ENCODE assay signal across 8 cellular contexts in the genomic region with DNA sequence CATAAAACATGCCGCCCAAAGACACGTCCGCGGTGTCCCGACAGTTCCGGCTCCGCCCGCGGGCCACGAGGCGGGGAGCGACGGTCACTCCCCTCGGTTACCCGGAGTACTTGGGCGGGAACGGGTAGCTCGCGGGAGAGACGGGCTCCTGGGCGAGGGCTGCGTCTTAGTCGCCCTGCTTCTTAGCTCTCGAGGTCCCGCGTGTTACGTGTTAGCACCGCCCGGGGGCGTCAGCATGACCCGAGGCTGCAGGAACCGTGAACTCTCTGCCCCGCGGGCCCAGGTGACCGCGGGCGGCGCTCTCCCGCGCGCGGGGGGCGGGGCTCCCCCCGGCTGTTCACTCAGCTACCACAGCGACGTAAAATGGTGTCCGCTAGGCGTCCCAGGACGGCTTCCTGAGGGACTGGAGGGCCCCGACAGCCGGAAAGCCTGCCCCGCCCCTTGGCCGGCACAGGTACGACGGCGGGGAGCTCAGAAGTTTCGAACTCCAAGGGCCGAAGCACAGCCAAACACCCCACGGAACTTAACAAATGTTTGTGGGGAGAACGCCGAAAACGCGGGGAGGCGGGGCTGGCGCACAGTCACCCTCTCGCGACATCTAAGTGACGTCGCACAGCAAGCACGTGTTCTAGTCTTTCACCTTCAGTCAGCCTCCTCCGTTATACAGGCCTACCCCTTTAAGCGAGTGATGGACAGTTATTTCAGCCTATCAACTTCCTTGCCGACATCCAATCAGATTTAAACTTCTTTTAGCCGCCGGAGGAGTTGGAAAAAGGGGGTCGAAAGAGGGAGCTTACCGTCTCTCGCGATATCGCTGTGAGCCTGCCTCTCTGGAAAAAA. TPM values are rescaled to one million over a fixed set of nuclear protein-coding genes. Genes with fewer than 3 reads are reported as not detected.
A peak's percentile ranks its signal among the peaks of the same experiment; 100 is the strongest.
DNase-seq lines count a peak whose midpoint lies in the region; ATAC-seq, FAIRE-seq and TF ChIP-seq lines count a peak whose summit lies in the region.

No MANE protein-coding gene starts in this region.

- no peaks in the 10 kb centered on the region for H3K9me3 ChIP-seq in keratinocyte (ENCODE audit: control insufficient read depth, low read depth, low read length)

- H3K27ac ChIP-seq in keratinocyte (ENCODE audit: control insufficient read depth, insufficient read depth, low read length), result peak overlapping the region; percentile 94

- peak overlapping the region; percentile 84 for H3K4me3 ChIP-seq in AG04449 (ENCODE audit: low read depth, low read length)
- peak overlapping the region; percentile 83 for H3K4me3 ChIP-seq in WI38 (ENCODE audit: low read depth, low read length)
- H3K4me3 ChIP-seq in bronchial epithelial cell (ENCODE audit: low read depth, low read length), result peak overlapping the region; percentile 69
- H3K4me3 ChIP-seq in keratinocyte (ENCODE audit: control insufficient read depth in 2 of 3, extremely low read depth in 1 of 3, insufficient read depth in 2 of 3, low read depth in 1 of 3, low read length in 3 of 3), result peak overlapping the region; percentile 86 to 98 (median 93)

- H3K4me1 ChIP-seq in keratinocyte (ENCODE audit: control insufficient read depth, extremely low read depth, insufficient read depth, low read length), result peaks cover 30% of the 10 kb centered on the region

- TF ChIP-seq CTCF in AG04449 (IDR thresholded peaks at IDR 0.05; ENCODE audit: insufficient read depth, low read length, missing control alignments) (peak; percentile 50), WI38 (IDR thresholded peaks at IDR 0.05; ENCODE audit: low read depth, low read length) (peak; percentile 59), bronchial epithelial cell (IDR thresholded peaks at IDR 0.05; ENCODE audit: insufficient read depth, low read length, severe bottlenecking) (peak; percentile 63), keratinocyte (optimal IDR thresholded peaks at IDR 0.05 in 1 of 3, IDR thresholded peaks at IDR 0.05 in 1 of 3, conservative IDR thresholded peaks at IDR 0.05 in 1 of 3; ENCODE audit: extremely low read depth in 1 of 3, insufficient read depth in 2 of 3, low read length in 3 of 3) (peak in 2 of 3 experiments; percentile 30 to 63)

- peaks cover 41% of the 10 kb centered on the region for H3K79me2 ChIP-seq in keratinocyte (ENCODE audit: control insufficient read depth, insufficient read depth, low read length)

- H3K36me3 ChIP-seq in bronchial epithelial cell (ENCODE audit: control insufficient read depth, insufficient read depth, low read length) (peaks cover 15% of the 10 kb centered on the region), keratinocyte (ENCODE audit: control insufficient read depth in 2 of 2, extremely low read depth in 1 of 2, insufficient read depth in 2 of 2, low read length in 2 of 2) (peaks cover 9 to 17% of the 10 kb centered on the region in 2 experiments)

- DNase-seq in AG04449 (ENCODE audit: low read depth, low spot score) (no peak), NCI-H2196 treated with DMSO at 0.1 percent for 48 hours (lab: John Stamatoyannopoulos, UW; ENCODE audit: unreplicated experiment) (peak; percentile 100), bronchial epithelial cell (ENCODE audit: low read depth) (no peak), keratinocyte (ENCODE audit: low read depth, low spot score) (peak; percentile 99)
- peak; percentile 85 to 88 for DNase-seq in stimulated activated CD4-positive, alpha-beta T cell treated with anti-CD3 and anti-CD28 coated beads, Interleukin-15, amount 100 ng/mL, for 1 hour (ENCODE audit: low read depth in 1 of 2, low spot score in 1 of 2)

- H2AFZ ChIP-seq in keratinocyte (ENCODE audit: control insufficient read depth, low read length), result peak overlapping the region; percentile 95

- peaks cover 4% of the 10 kb centered on the region for H3K9me1 ChIP-seq in keratinocyte (ENCODE audit: control insufficient read depth, extremely low read depth, insufficient read depth, low read length)

- POLR2A ChIA-PET in AG04449 (lab: Yijun Ruan, JAX), result interaction anchor here (0.7 to 1.4 kb wide), 12 partner anchors 10 to 131 kb away, joined by 3 to 6 read pairs (median 4); partner anchors contain the start of gene KCNC4

- peak overlapping the region; percentile 99 for H3K4me2 ChIP-seq in keratinocyte (ENCODE audit: control insufficient read depth, extremely low read depth, insufficient read depth, low read depth, low read length)

- H3K27me3 ChIP-seq in bronchial epithelial cell (ENCODE audit: control insufficient read depth, insufficient read depth, low read length), result no peaks in the 10 kb centered on the region
- no peaks in the 10 kb centered on the region for H3K27me3 ChIP-seq in keratinocyte (ENCODE audit: control insufficient read depth, extremely low read depth, insufficient read depth, low read length)

- peaks cover 4% of the 10 kb centered on the region for H4K20me1 ChIP-seq in keratinocyte (ENCODE audit: control insufficient read depth, extremely low read depth, insufficient read depth, low read length)

- peak overlapping the region; percentile 94 for H3K9ac ChIP-seq in keratinocyte (ENCODE audit: control insufficient read depth, extremely low read depth, insufficient read depth, low read length)

- peak; percentile 75 for ATAC-seq in GM18909 (IDR thresholded peaks at IDR 0.05; ENCODE audit: poor library complexity, unreplicated experiment)
- peak; percentile 56 for ATAC-seq in HG03139 (IDR thresholded peaks at IDR 0.05; ENCODE audit: unreplicated experiment)

- peak; percentile 77 for FAIRE-seq in bronchial epithelial cell (lab: Jason Lieb, UNC)
- FAIRE-seq in keratinocyte (lab: Jason Lieb, UNC), result no peak

- CTCF ChIA-PET in AG04449 (lab: Yijun Ruan, JAX), result interaction anchor here (0.7 to 11.4 kb wide), 24 partner anchors 10 to 205 kb away, joined by 3 to 150 read pairs (median 6); partner anchors contain the start of genes KCNC4 and SLC16A4

- dilution Hi-C loops in keratinocyte (cut with MboI; ENCODE audit: extremely low pct_ligation_motif_present, low sequenced_read_pairs), result no loop called here

RNA-seq across cellular contexts. Expression of gene RBM15, which starts 0.8 kb away (rescaled TPM):
- total RNA-seq in bronchial epithelial cell, result 33.4 and 37.1 TPM in 2 replicates
- 10.0 to 13.8 TPM (median 10.7 TPM) in 3 replicates for polyA plus RNA-seq in keratinocyte
- 5.9 TPM for polyA plus RNA-seq in keratinocyte (2011; ENCODE audit: low read depth)
- polyA plus RNA-seq in keratinocyte (2011; cell fraction: cytosol; rRNA removed), result 4.9 and 5.2 TPM in 2 replicates
- polyA plus RNA-seq in keratinocyte (2011; cell fraction: nucleus; rRNA removed), result 13.6 and 13.8 TPM in 2 replicates
- 6.3 and 7.3 TPM in 2 replicates for polyA plus RNA-seq in keratinocyte (2012; ENCODE audit: low replicate concordance)
- polyA minus RNA-seq in keratinocyte, result 36.2 to 47.3 TPM (median 47.0 TPM) in 3 replicates
- polyA minus RNA-seq in keratinocyte (2011; cell fraction: cytosol; rRNA and poly(A)+ RNA removed), result 25.1 TPM
- 33.4 and 45.3 TPM in 2 replicates for polyA minus RNA-seq in keratinocyte (2011; cell fraction: nucleus; rRNA and poly(A)+ RNA removed)

RNA-seq across cellular contexts. Expression of gene SLC16A4, which starts 52.4 kb away (rescaled TPM):
- 34.2 and 101 TPM in 2 replicates for total RNA-seq in bronchial epithelial cell
- polyA plus RNA-seq in keratinocyte, result 0.36 to 0.92 TPM (median 0.81 TPM) in 3 replicates
- polyA plus RNA-seq in keratinocyte (2011; ENCODE audit: low read depth), result 1.3 TPM
- polyA plus RNA-seq in keratinocyte (2011; cell fraction: cytosol; rRNA removed), result 0.42 and 0.70 TPM in 2 replicates
- 0.65 and 0.89 TPM in 2 replicates for polyA plus RNA-seq in keratinocyte (2011; cell fraction: nucleus; rRNA removed)
- polyA plus RNA-seq in keratinocyte (2012; ENCODE audit: low replicate concordance), result 0.38 and 0.78 TPM in 2 replicates
- 0.13 to 0.99 TPM (median 0.16 TPM) in 3 replicates for polyA minus RNA-seq in keratinocyte
- polyA minus RNA-seq in keratinocyte (2011; cell fraction: cytosol; rRNA and poly(A)+ RNA removed), result not detected
- polyA minus RNA-seq in keratinocyte (2011; cell fraction: nucleus; rRNA and poly(A)+ RNA removed), result 0.63 TPM in 1 of 2 replicates, not detected in the other

Comparison
In these comparisons a context has a peak if more than half of its experiments do, and no peak if none do; other contexts are left out.
1. DNase-seq: peak in NCI-H2196 treated with DMSO at 0.1 percent for 48 hours (single experiment), keratinocyte (single experiment) and stimulated activated CD4-positive, alpha-beta T cell treated with anti-CD3 and anti-CD28 coated beads, Interleukin-15, amount 100 ng/mL, for 1 hour (2 of 2); none in AG04449 (single experiment) and bronchial epithelial cell (single experiment).
2. Peak in every context shown above with its lines, with median percentiles within 50 percentile points of each other: H3K4me3 ChIP-seq and CTCF ChIP-seq.